In the genomic region with DNA sequence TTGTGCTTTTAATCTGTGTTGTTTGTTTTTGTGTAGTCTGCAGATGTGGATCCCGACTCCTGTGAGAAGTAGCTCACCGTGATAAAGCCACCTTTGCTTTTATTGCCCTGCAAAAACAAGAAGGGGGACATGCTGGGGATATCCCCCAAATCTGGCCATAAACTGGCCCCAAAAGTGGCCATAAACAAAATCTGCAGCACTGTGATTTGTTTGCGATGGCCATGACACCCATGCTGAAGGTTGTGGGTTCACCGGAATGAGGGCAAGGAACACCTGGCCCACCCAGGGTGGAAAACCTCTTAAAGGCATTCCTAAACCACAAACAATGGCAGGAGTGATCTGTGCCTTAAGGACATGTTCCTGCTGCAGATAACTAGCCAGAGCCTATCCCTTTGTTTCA, we compare ENCODE assay signal across 38 cellular contexts. TPM values are rescaled to one million over a fixed set of nuclear protein-coding genes. Genes with fewer than 3 reads are reported as not detected.
"Had no signal": no experiment of that assay in that cellular context is flagged by ENCODE, and none has a peak within 500 bp of the region (broad histone marks: within the 10 kb centered on the region; RNA-seq: fewer than 3 reads in every experiment).

No MANE protein-coding gene starts in this region.

- H3K36me3 ChIP-seq: MG63 had no signal

- DNase-seq: Karpas-422, Kasumi-1, MG63, MM.1S, MV-4-11, NCI-H1048, NCI-H1092, NCI-H1092 treated with DMSO at 0.1 percent for 48 hours, NCI-H1105, NCI-H1105 treated with DMSO at 0.1 percent for 48 hours, NCI-H1417, NCI-H1417 treated with DMSO at 0.1 percent for 48 hours, NCI-H1436, NCI-H1436 treated with DMSO at 0.1 percent for 48 hours, NCI-H146, NCI-H1694, NCI-H1694 treated with DMSO at 0.1 percent for 48 hours, NCI-H187, NCI-H187 treated with DMSO at 0.1 percent for 48 hours, NCI-H1930, NCI-H2029, NCI-H2029 treated with DMSO at 0.1 percent for 48 hours, NCI-H2081, NCI-H2081 treated with DMSO at 0.1 percent for 48 hours, NCI-H2107, NCI-H2171, NCI-H2171 treated with DMSO at 0.1 percent for 48 hours, NCI-H2227 treated with DMSO at 0.1 percent for 48 hours, NCI-H226, NCI-H345, NCI-H446, NCI-H446 treated with DMSO at 0.1 percent for 48 hours, NCI-H510A, NCI-H510A treated with DMSO at 0.1 percent for 48 hours had no signal

- H3K4me3 ChIP-seq: MG63 had no signal

RNA-seq across cellular contexts. Expression of gene AHSP, which starts 15.1 kb away (rescaled TPM):
- total RNA-seq: LHCN-M2, M059J, MCF 10A, NCI-H460 had no signal

RNA-seq across cellular contexts. Expression of gene SLC5A2, which starts 59.8 kb away (rescaled TPM):
- total RNA-seq: LHCN-M2, MCF 10A, NCI-H460 had no signal
